9 cellular contexts compared by ENCODE assay signal in the genomic region with DNA sequence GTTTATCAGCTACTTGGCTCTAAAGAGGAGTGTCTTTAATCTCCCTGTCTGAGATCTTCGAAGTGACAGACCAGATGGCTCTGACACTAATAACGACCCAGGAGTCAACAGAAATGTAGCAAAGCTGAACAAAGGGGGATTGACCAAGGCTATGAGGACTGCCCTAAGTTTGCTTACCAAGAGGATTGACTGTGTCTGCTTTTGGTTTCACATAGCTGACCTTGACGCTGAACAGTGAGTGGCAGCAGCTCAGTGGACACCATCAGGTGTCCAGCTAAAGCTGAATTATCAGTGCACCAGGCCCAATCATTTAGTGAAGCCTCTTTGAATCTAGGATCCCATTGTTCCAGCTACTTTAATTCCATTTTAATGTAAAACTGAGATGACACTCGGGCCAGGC.
DNase-seq lines count a peak whose midpoint lies in the region; ATAC-seq, FAIRE-seq and TF ChIP-seq lines count a peak whose summit lies in the region.
"Had no signal": no experiment of that assay in that cellular context is flagged by ENCODE, and none has a peak within 500 bp of the region (broad histone marks: within the 10 kb centered on the region; RNA-seq: fewer than 3 reads in every experiment).

No MANE protein-coding gene starts in this region.

- DNase-seq in D721Med (ENCODE audit: insufficient read length, low spot score): no peak
- no peak for DNase-seq in astrocyte (ENCODE audit: low read depth)
- DNase-seq in H4 (ENCODE audit: low spot score): no peak
- DNase-seq in nephron progenitor cell: no peak
- no peak for DNase-seq in activated CD8-positive, alpha-beta memory T cell treated with anti-CD3 and anti-CD28 coated beads, Interleukin-2, amount 50 U/mL, for 4 hours
- DNase-seq in CD4-positive, alpha-beta memory T cell: no peak

- H3K79me2 ChIP-seq in astrocyte (ENCODE audit: insufficient read depth, low read length): no peaks in the 10 kb centered on the region

- no peaks in the 10 kb centered on the region for H4K20me1 ChIP-seq in astrocyte (ENCODE audit: insufficient read depth, low read length)

- no peaks in the 10 kb centered on the region for H3K27me3 ChIP-seq in astrocyte (ENCODE audit: insufficient read depth, low read length)
- no peaks in the 10 kb centered on the region for H3K27me3 ChIP-seq in CD4-positive, alpha-beta memory T cell (ENCODE audit: insufficient read depth, low read length)

- no peaks in the 10 kb centered on the region for H3K9me3 Mint-ChIP-seq in astrocyte (ENCODE audit: unreplicated experiment)
- no peaks in the 10 kb centered on the region for H3K9me3 Mint-ChIP-seq in nephron progenitor cell
- no peaks in the 10 kb centered on the region for H3K9me3 Mint-ChIP-seq in CD4-positive, alpha-beta memory T cell

- no peaks in the 10 kb centered on the region for H3K9me3 ChIP-seq in astrocyte (ENCODE audit: insufficient read depth, low read depth, low read length)
- H3K9me3 ChIP-seq in CD4-positive, alpha-beta memory T cell (ENCODE audit: control insufficient read depth in 1 of 2, low read length in 2 of 2): no peaks in the 10 kb centered on the region

- no peak overlapping the region for H2AFZ ChIP-seq in astrocyte (ENCODE audit: low read depth, low read length)

- CTCF ChIA-PET in CD4-positive, alpha-beta memory T cell (lab: Charles Lee; ENCODE audit: partially characterized antibody): interaction anchor here (0.7 to 2.1 kb wide), 13 partner anchors 8 to 1811 kb away, joined by 3 to 22 read pairs (median 4); no protein-coding TSS in a partner anchor

- no peak overlapping the region for H3K9ac ChIP-seq in astrocyte (ENCODE audit: low read length)

- POLR2A ChIA-PET in CD4-positive, alpha-beta memory T cell (lab: Charles Lee; ENCODE audit: partially characterized antibody): no interaction called here

- no peak overlapping the region for H3K4me3 ChIP-seq in astrocyte (ENCODE audit: insufficient read depth, low read depth, low read length)
- no peak overlapping the region for H3K4me3 ChIP-seq in CD4-positive, alpha-beta memory T cell (ENCODE audit: low read length in 2 of 2)

- no peak overlapping the region for H3K27ac ChIP-seq in astrocyte (ENCODE audit: low read depth, low read length)
- H3K27ac ChIP-seq in CD4-positive, alpha-beta memory T cell (ENCODE audit: low read depth, low read length): no peak overlapping the region
- H3K27ac ChIP-seq: C4-2B had no signal

- H3K4me1 Mint-ChIP-seq in astrocyte (ENCODE audit: low read depth, unreplicated experiment): peaks cover 5% of the 10 kb centered on the region
- no peaks in the 10 kb centered on the region for H3K4me1 Mint-ChIP-seq in nephron progenitor cell
- H3K4me1 Mint-ChIP-seq in CD4-positive, alpha-beta memory T cell: peaks cover 0 to 1% (median 0%) of the 10 kb centered on the region in 4 donors

- H3K27ac Mint-ChIP-seq in astrocyte (ENCODE audit: unreplicated experiment) (peak overlapping the region; percentile 27), nephron progenitor cell (no peak overlapping the region)
- H3K27ac Mint-ChIP-seq in CD4-positive, alpha-beta memory T cell: no peak overlapping the region

- no peaks in the 10 kb centered on the region for H3K27me3 Mint-ChIP-seq in astrocyte (ENCODE audit: low read depth, unreplicated experiment)
- peaks cover 4% of the 10 kb centered on the region for H3K27me3 Mint-ChIP-seq in nephron progenitor cell (ENCODE audit: low read depth, poor library complexity)
- no peaks in the 10 kb centered on the region for H3K27me3 Mint-ChIP-seq in CD4-positive, alpha-beta memory T cell

- H3K36me3 Mint-ChIP-seq in astrocyte (ENCODE audit: low read depth, unreplicated experiment): no peaks in the 10 kb centered on the region
- H3K36me3 Mint-ChIP-seq in nephron progenitor cell (ENCODE audit: low read depth): no peaks in the 10 kb centered on the region
- H3K36me3 Mint-ChIP-seq in CD4-positive, alpha-beta memory T cell: no peaks in the 10 kb centered on the region

- FAIRE-seq in D721Med (lab: Jason Lieb, UNC) (peak; percentile 58), astrocyte (lab: Jason Lieb, UNC) (no peak)

- intact Hi-C loops in CD4-positive, alpha-beta memory T cell (cut with micrococcal nuclease): loop anchor here (1.0 to 2.0 kb wide), 3 partner anchors 88 to 1810 kb away; no protein-coding TSS in a partner anchor

- no peak overlapping the region for H3K4me3 Mint-ChIP-seq in astrocyte (ENCODE audit: unreplicated experiment)
- no peak overlapping the region for H3K4me3 Mint-ChIP-seq in nephron progenitor cell
- no peak overlapping the region for H3K4me3 Mint-ChIP-seq in CD4-positive, alpha-beta memory T cell

- H3K36me3 ChIP-seq in astrocyte (ENCODE audit: insufficient read depth, low read length): no peaks in the 10 kb centered on the region
- H3K36me3 ChIP-seq in CD4-positive, alpha-beta memory T cell (ENCODE audit: insufficient read depth, low read length): no peaks in the 10 kb centered on the region

- TF ChIP-seq CTCF in D721Med (IDR thresholded peaks at IDR 0.05; ENCODE audit: insufficient read depth, missing control alignments) (no peak), astrocyte (IDR thresholded peaks at IDR 0.05; ENCODE audit: insufficient read depth, low read depth, low read length) (no peak), nephron progenitor cell (IDR thresholded peaks at IDR 0.05) (no peak)

- no peaks in the 10 kb centered on the region for H3K4me1 ChIP-seq in astrocyte (ENCODE audit: insufficient read depth, low read length)
- H3K4me1 ChIP-seq in CD4-positive, alpha-beta memory T cell (ENCODE audit: insufficient read depth, low read length): no peaks in the 10 kb centered on the region

- H3K4me2 ChIP-seq in astrocyte (ENCODE audit: low read length): no peak overlapping the region

- ATAC-seq in GM19351 (IDR thresholded peaks at IDR 0.05; ENCODE audit: unreplicated experiment): peak; percentile 8
- ATAC-seq in HG03432 (IDR thresholded peaks at IDR 0.05; ENCODE audit: unreplicated experiment): peak; percentile 12
